22 cellular contexts compared by ENCODE assay signal in the genomic region with DNA sequence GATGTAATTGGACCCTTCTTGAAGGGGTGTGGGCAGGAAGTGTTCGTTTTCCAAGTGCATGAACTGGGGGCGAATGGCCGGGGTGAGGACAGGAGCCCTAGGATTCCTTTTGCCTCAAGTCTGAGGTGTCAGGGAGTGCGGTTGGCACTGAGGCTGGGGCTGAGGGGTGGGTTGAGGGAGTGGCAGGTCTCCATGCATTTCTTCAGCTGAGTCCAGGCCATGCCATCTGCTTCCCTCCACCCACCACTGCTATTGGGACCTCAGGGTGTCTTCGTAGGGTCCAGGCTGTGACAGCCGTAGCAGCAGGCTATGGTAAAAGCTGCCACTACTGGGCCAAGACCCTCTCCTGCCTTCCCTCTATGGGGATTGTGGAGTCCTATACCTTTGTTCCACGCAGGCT. TPM values are rescaled to one million over a fixed set of nuclear protein-coding genes. Genes with fewer than 3 reads are reported as not detected.
DNase-seq lines count a peak whose midpoint lies in the region; TF ChIP-seq lines count a peak whose summit lies in the region.
"Had no signal": no experiment of that assay in that cellular context is flagged by ENCODE, and none has a peak within 500 bp of the region (broad histone marks: within the 10 kb centered on the region; RNA-seq: fewer than 3 reads in every experiment).

No MANE protein-coding gene starts in this region.

- H3K27me3 Mint-ChIP-seq in type B pancreatic cell (peaks cover 4% of the 10 kb centered on the region), Calu3 (ENCODE audit: unreplicated experiment) (no peaks in the 10 kb centered on the region)
- H3K27me3 Mint-ChIP-seq: B cell; CD4-positive, alpha-beta T cell had no signal

- H2AFZ ChIP-seq in neural cell (ENCODE audit: low read depth, low read length) = no peak overlapping the region

- peak; percentile 55 for DNase-seq in NCI-H82 (lab: John Stamatoyannopoulos, UW)
- DNase-seq in NCI-H82 treated with DMSO at 0.1 percent for 48 hours (lab: John Stamatoyannopoulos, UW; ENCODE audit: unreplicated experiment) = no peak
- DNase-seq in SJCRH30 = peak in 1 of 2 experiments; percentile 39
- no peak for DNase-seq in type B pancreatic cell (ENCODE audit: extremely low spot score, unreplicated experiment)
- DNase-seq in Calu3 = no peak
- DNase-seq in EL = no peak
- no peak for DNase-seq in activated effector memory CD4-positive, alpha-beta T cell treated with anti-CD3 and anti-CD28 coated beads, Interleukin-2, amount 50 U/mL, for 16 hours
- DNase-seq: AML-193; Caco-2; CD4-positive, alpha-beta T cell; CD8-positive, alpha-beta T cell; DMS 273 treated with DMSO at 0.1 percent for 48 hours; DMS153; DMS53; DMS79; DND-41 had no signal

- peak overlapping the region; percentile 55 for H3K27ac ChIP-seq in SJCRH30
- no peak overlapping the region for H3K27ac ChIP-seq in neural cell (ENCODE audit: low read length)
- H3K27ac ChIP-seq: 22Rv1; A549; BLaER1 treated with 17β-estradiol and CSF1 and Interleukin-3, amounts not matched to agents 10 nM and 100 nM; C4-2B had no signal

- CTCF ChIA-PET in Calu3 (lab: Charles Lee) = no interaction called here

- H3K4me3 ChIP-seq in SJCRH30 (no peak overlapping the region), neural cell (ENCODE audit: low read length) (peak overlapping the region; percentile 6)
- H3K4me3 ChIP-seq: A549; BLaER1 treated with 17β-estradiol and CSF1 and Interleukin-3, amounts not matched to agents 10 nM and 100 nM had no signal

- H3K36me3 Mint-ChIP-seq in type B pancreatic cell = no peaks in the 10 kb centered on the region
- H3K36me3 Mint-ChIP-seq in Calu3 (ENCODE audit: insufficient read depth, unreplicated experiment) = no peaks in the 10 kb centered on the region
- H3K36me3 Mint-ChIP-seq: CD8-positive, alpha-beta T cell had no signal

- H3K79me2 ChIP-seq in neural cell (replicated peaks; ENCODE audit: insufficient read depth, low read length) = no peaks in the 10 kb centered on the region

- H3K9me2 ChIP-seq in neural cell (ENCODE audit: insufficient read depth, low read length) = no peaks in the 10 kb centered on the region

- H3K27me3 ChIP-seq in SJCRH30 (no peaks in the 10 kb centered on the region), neural cell (ENCODE audit: insufficient read depth, low read depth, low read length) (no peaks in the 10 kb centered on the region)
- H3K27me3 ChIP-seq: BLaER1 treated with 17β-estradiol and CSF1 and Interleukin-3, amounts not matched to agents 10 nM and 100 nM had no signal

- BruUV-seq in Calu3 (replicated peaks; lab: Mats Ljungman, UMichigan) = no TSS peak

- TF ChIP-seq RAD21 in neural cell (conservative IDR thresholded peaks at IDR 0.05) = no peak

- H3K9ac ChIP-seq in neural cell (ENCODE audit: low read length) = no peak overlapping the region
- H3K9ac ChIP-seq: BLaER1 treated with 17β-estradiol and CSF1 and Interleukin-3, amounts not matched to agents 10 nM and 100 nM had no signal

- H3K4me2 ChIP-seq in neural cell (ENCODE audit: low read length) = no peak overlapping the region
- H3K4me2 ChIP-seq: A549 had no signal

- H3K27ac Mint-ChIP-seq in type B pancreatic cell = peak overlapping the region; percentile 96
- H3K27ac Mint-ChIP-seq in Calu3 (ENCODE audit: unreplicated experiment) = no peak overlapping the region
- H3K27ac Mint-ChIP-seq: B cell; CD4-positive, alpha-beta T cell; CD8-positive, alpha-beta T cell had no signal

- no peaks in the 10 kb centered on the region for H3F3A ChIP-seq in neural cell (ENCODE audit: insufficient read depth, low read length, poor library complexity, severe bottlenecking)

- H3K9me3 Mint-ChIP-seq in type B pancreatic cell (no peaks in the 10 kb centered on the region), Calu3 (ENCODE audit: low read depth, unreplicated experiment) (no peaks in the 10 kb centered on the region)
- H3K9me3 Mint-ChIP-seq: CD4-positive, alpha-beta T cell; CD8-positive, alpha-beta T cell had no signal

- H3K4me1 Mint-ChIP-seq in type B pancreatic cell (ENCODE audit: unreplicated experiment) = peaks cover 25% of the 10 kb centered on the region
- no peaks in the 10 kb centered on the region for H3K4me1 Mint-ChIP-seq in Calu3 (ENCODE audit: low read depth, unreplicated experiment)

- intact Hi-C loops in Calu3 (cut with micrococcal nuclease; ENCODE audit: unreplicated experiment) = no loop called here

- H3K9me3 ChIP-seq in SJCRH30 (replicated peaks) = no peaks in the 10 kb centered on the region
- no peaks in the 10 kb centered on the region for H3K9me3 ChIP-seq in neural cell (ENCODE audit: low read length)
- H3K9me3 ChIP-seq: A549; BLaER1 treated with 17β-estradiol and CSF1 and Interleukin-3, amounts not matched to agents 10 nM and 100 nM; Caco-2 had no signal

- TF ChIP-seq EP300 in neural cell (conservative IDR thresholded peaks at IDR 0.05; ENCODE audit: poor library complexity, severe bottlenecking) = no peak

- H3K4me3 Mint-ChIP-seq in type B pancreatic cell (peak overlapping the region; percentile 53), Calu3 (ENCODE audit: low read depth, unreplicated experiment) (no peak overlapping the region)
- H3K4me3 Mint-ChIP-seq: B cell; CD4-positive, alpha-beta T cell; CD8-positive, alpha-beta T cell had no signal

- no peaks in the 10 kb centered on the region for H3K36me3 ChIP-seq in SJCRH30
- H3K36me3 ChIP-seq in neural cell (ENCODE audit: insufficient read depth, low read length) = no peaks in the 10 kb centered on the region
- H3K36me3 ChIP-seq: BLaER1 treated with 17β-estradiol and CSF1 and Interleukin-3, amounts not matched to agents 10 nM and 100 nM had no signal

- TF ChIP-seq CTCF in neural cell (IDR thresholded peaks at IDR 0.05; ENCODE audit: poor library complexity, severe bottlenecking) = no peak
- no peak for TF ChIP-seq CTCF in type B pancreatic cell (conservative IDR thresholded peaks at IDR 0.05)
- TF ChIP-seq CTCF in Calu3 (IDR thresholded peaks at IDR 0.05; ENCODE audit: unreplicated experiment) = no peak

- H4K20me1 ChIP-seq in neural cell (ENCODE audit: insufficient read depth) = no peaks in the 10 kb centered on the region
- H4K20me1 ChIP-seq: BLaER1 treated with 17β-estradiol and CSF1 and Interleukin-3, amounts not matched to agents 10 nM and 100 nM had no signal

- H3K4me1 ChIP-seq in SJCRH30 = peaks cover 36% of the 10 kb centered on the region
- H3K4me1 ChIP-seq: A549 had no signal

TF ChIP-seq in neural cell, 6 proteins besides CTCF, POLR2A, EP300 and RAD21:
- TF ChIP-seq, protein P1, sequence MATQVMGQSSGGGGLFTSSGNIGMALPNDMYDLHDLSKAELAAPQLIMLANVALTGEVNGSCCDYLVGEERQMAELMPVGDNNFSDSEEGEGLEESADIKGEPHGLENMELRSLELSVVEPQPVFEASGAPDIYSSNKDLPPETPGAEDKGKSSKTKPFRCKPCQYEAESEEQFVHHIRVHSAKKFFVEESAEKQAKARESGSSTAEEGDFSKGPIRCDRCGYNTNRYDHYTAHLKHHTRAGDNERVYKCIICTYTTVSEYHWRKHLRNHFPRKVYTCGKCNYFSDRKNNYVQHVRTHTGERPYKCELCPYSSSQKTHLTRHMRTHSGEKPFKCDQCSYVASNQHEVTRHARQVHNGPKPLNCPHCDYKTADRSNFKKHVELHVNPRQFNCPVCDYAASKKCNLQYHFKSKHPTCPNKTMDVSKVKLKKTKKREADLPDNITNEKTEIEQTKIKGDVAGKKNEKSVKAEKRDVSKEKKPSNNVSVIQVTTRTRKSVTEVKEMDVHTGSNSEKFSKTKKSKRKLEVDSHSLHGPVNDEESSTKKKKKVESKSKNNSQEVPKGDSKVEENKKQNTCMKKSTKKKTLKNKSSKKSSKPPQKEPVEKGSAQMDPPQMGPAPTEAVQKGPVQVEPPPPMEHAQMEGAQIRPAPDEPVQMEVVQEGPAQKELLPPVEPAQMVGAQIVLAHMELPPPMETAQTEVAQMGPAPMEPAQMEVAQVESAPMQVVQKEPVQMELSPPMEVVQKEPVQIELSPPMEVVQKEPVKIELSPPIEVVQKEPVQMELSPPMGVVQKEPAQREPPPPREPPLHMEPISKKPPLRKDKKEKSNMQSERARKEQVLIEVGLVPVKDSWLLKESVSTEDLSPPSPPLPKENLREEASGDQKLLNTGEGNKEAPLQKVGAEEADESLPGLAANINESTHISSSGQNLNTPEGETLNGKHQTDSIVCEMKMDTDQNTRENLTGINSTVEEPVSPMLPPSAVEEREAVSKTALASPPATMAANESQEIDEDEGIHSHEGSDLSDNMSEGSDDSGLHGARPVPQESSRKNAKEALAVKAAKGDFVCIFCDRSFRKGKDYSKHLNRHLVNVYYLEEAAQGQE (IDR thresholded peaks at IDR 0.05; ENCODE audit: borderline replicate concordance) = no peak
- TF ChIP-seq MXI1 (conservative IDR thresholded peaks at IDR 0.05; ENCODE audit: poor library complexity, severe bottlenecking) = no peak
- no peak for TF ChIP-seq SMC3 (conservative IDR thresholded peaks at IDR 0.05; ENCODE audit: poor library complexity)
- no peak for TF ChIP-seq EZH2 (IDR thresholded peaks at IDR 0.05; ENCODE audit: borderline replicate concordance, insufficient read depth, low read length, poor library complexity, severe bottlenecking)
- no peak for TF ChIP-seq TAF1 (IDR thresholded peaks at IDR 0.05; ENCODE audit: low read depth)
- no peak for TF ChIP-seq POLR2AphosphoS5 (IDR thresholded peaks at IDR 0.05)

RNA-seq across cellular contexts. Expression of a gene that starts 25.6 kb away (rescaled TPM):
- total RNA-seq in SJCRH30 (2014; rRNA removed; shearing (Covaris generic)) = 463 and 473 TPM in 2 replicates
- 815 and 857 TPM in 2 replicates for polyA plus RNA-seq in neural cell
- 316 and 417 TPM in 2 replicates for polyA minus RNA-seq in neural cell
- total RNA-seq in type B pancreatic cell (ENCODE audit: low replicate concordance) (288 and 377 TPM in 2 replicates), Calu3 (2022) (404 and 463 TPM in 2 replicates)
